ENCODE assay signal across 15 cellular contexts in genomic region chr22:29938285-29938693, GRCh38. TPM values are rescaled to one million over a fixed set of nuclear protein-coding genes. Genes with fewer than 3 reads are reported as not detected.
DNase-seq lines count a peak whose midpoint lies in the region; ATAC-seq and TF ChIP-seq lines count a peak whose summit lies in the region.
"Had no signal": no experiment of that assay in that cellular context is flagged by ENCODE, and none has a peak within 500 bp of the region (broad histone marks: within the 10 kb centered on the region; RNA-seq: fewer than 3 reads in every experiment).

No MANE protein-coding gene starts in this region.

- no peak overlapping the region for H3K27ac ChIP-seq in gastrocnemius medialis
- H3K27ac ChIP-seq: neural progenitor cell, SJCRH30 had no signal

- peaks cover 39% of the 10 kb centered on the region for H3K4me1 Mint-ChIP-seq in activated naive CD8-positive, alpha-beta T cell treated with anti-CD3 and anti-CD28 coated beads, Interleukin-2, amount 50 U/mL, for 24 hours
- H3K4me1 Mint-ChIP-seq: neural progenitor cell had no signal

- H3K9me3 Mint-ChIP-seq in activated naive CD8-positive, alpha-beta T cell treated with anti-CD3 and anti-CD28 coated beads, Interleukin-2, amount 50 U/mL, for 24 hours, result peaks cover 10% of the 10 kb centered on the region
- H3K9me3 Mint-ChIP-seq: activated CD4-positive, alpha-beta T cell treated with anti-CD3 and anti-CD28 coated beads, Interleukin-2, amount 10 ng/mL, durations not matched to agents 24 days and 14 days had no signal

- H3K4me3 ChIP-seq in gastrocnemius medialis, result no peak overlapping the region
- H3K4me3 ChIP-seq: neural progenitor cell, SJCRH30 had no signal

- H3K27me3 ChIP-seq in gastrocnemius medialis, result no peaks in the 10 kb centered on the region
- H3K27me3 ChIP-seq: neural progenitor cell, SJCRH30 had no signal

- H3K4me1 ChIP-seq in gastrocnemius medialis, result peaks cover 42 to 50% of the 10 kb centered on the region in 2 donors
- H3K4me1 ChIP-seq: neural progenitor cell, SJCRH30 had no signal

- in situ Hi-C loops in gastrocnemius medialis (cut with MboI; ENCODE audit: low sequenced_read_pairs in 4 of 4), result no loop called here

- no peaks in the 10 kb centered on the region for H3K9me3 ChIP-seq in gastrocnemius medialis
- H3K9me3 ChIP-seq: SJCRH30 had no signal

- H3K27me3 Mint-ChIP-seq in activated naive CD8-positive, alpha-beta T cell treated with anti-CD3 and anti-CD28 coated beads, Interleukin-2, amount 50 U/mL, for 24 hours, result no peaks in the 10 kb centered on the region
- H3K27me3 Mint-ChIP-seq: activated naive CD8-positive, alpha-beta T cell; CD4-positive, alpha-beta T cell had no signal

- DNase-seq in ELR (ENCODE audit: low read depth), result peak; percentile 20
- DNase-seq in activated naive CD8-positive, alpha-beta T cell treated with anti-CD3 and anti-CD28 coated beads, Interleukin-2, amount 50 U/mL, for 24 hours, result peak; percentile 15
- no peak for DNase-seq in SHP77 treated with DMSO at 0.1 percent for 48 hours (lab: John Stamatoyannopoulos, UW)
- no peak for DNase-seq in DMS153 (lab: John Stamatoyannopoulos, UW)
- DNase-seq in gastrocnemius medialis, result no peak
- DNase-seq: activated CD4-positive, alpha-beta T cell treated with anti-CD3 and anti-CD28 coated beads, Interleukin-2, amount 10 ng/mL, durations not matched to agents 24 days and 14 days; CD4-positive, alpha-beta T cell; NCI-H1105 treated with DMSO at 0.1 percent for 48 hours; NCI-H510A treated with DMSO at 0.1 percent for 48 hours; SJCRH30 had no signal

- H3K27ac Mint-ChIP-seq in activated naive CD8-positive, alpha-beta T cell treated with anti-CD3 and anti-CD28 coated beads, Interleukin-2, amount 50 U/mL, for 24 hours, result no peak overlapping the region
- H3K27ac Mint-ChIP-seq: activated CD4-positive, alpha-beta T cell treated with anti-CD3 and anti-CD28 coated beads, Interleukin-2, amount 10 ng/mL, durations not matched to agents 24 days and 14 days; activated naive CD8-positive, alpha-beta T cell; CD4-positive, alpha-beta T cell; neural progenitor cell had no signal

- intact Hi-C loops in gastrocnemius medialis (cut with DNase I; ENCODE audit: low total_unique reads), result no loop called here

- H3K4me3 Mint-ChIP-seq in activated naive CD8-positive, alpha-beta T cell treated with anti-CD3 and anti-CD28 coated beads, Interleukin-2, amount 50 U/mL, for 24 hours, result no peak overlapping the region
- H3K4me3 Mint-ChIP-seq: activated CD4-positive, alpha-beta T cell treated with anti-CD3 and anti-CD28 coated beads, Interleukin-2, amount 10 ng/mL, durations not matched to agents 24 days and 14 days; activated naive CD8-positive, alpha-beta T cell; CD4-positive, alpha-beta T cell; neural progenitor cell had no signal

- TF ChIP-seq POLR2A in gastrocnemius medialis (IDR thresholded peaks at IDR 0.05), result no peak

- H3K36me3 Mint-ChIP-seq in activated naive CD8-positive, alpha-beta T cell treated with anti-CD3 and anti-CD28 coated beads, Interleukin-2, amount 50 U/mL, for 24 hours (ENCODE audit: low read depth), result peaks cover 10% of the 10 kb centered on the region

- H3K36me3 ChIP-seq in gastrocnemius medialis, result no peaks in the 10 kb centered on the region
- H3K36me3 ChIP-seq: neural progenitor cell, SJCRH30 had no signal

- no peak for TF ChIP-seq CTCF in gastrocnemius medialis (IDR thresholded peaks at IDR 0.05 in 4 of 5, conservative IDR thresholded peaks at IDR 0.05 in 1 of 5)

- ATAC-seq in GM18868 (IDR thresholded peaks at IDR 0.05; ENCODE audit: unreplicated experiment) (peak; percentile 79), HG02840 (IDR thresholded peaks at IDR 0.05; ENCODE audit: low FRiP score, unreplicated experiment) (peak; percentile 77), GM18519 (IDR thresholded peaks at IDR 0.05; ENCODE audit: low FRiP score, unreplicated experiment) (no peak), gastrocnemius medialis (no peak)
- ATAC-seq in activated naive CD8-positive, alpha-beta T cell treated with anti-CD3 and anti-CD28 coated beads, Interleukin-2, amount 50 U/mL, for 24 hours, result peak; percentile 95

RNA-seq across cellular contexts. Expression of gene MTMR3, which starts 55.3 kb away (rescaled TPM):
- total RNA-seq in gastrocnemius medialis, result 10 to 100 TPM; 36.6 to 42.1 (median 37.1) TPM

Comparison
In these comparisons a context has a peak if more than half of its experiments do, and no peak if none do; other contexts are left out.
1. DNase-seq: peak in ELR (single experiment) and activated naive CD8-positive, alpha-beta T cell treated with anti-CD3 and anti-CD28 coated beads, Interleukin-2, amount 50 U/mL, for 24 hours (single experiment); none in SHP77 treated with DMSO at 0.1 percent for 48 hours (single experiment), DMS153 (single experiment) and gastrocnemius medialis (0 of 2).
2. ATAC-seq: peak in GM18868 (single experiment), HG02840 (single experiment) and activated naive CD8-positive, alpha-beta T cell treated with anti-CD3 and anti-CD28 coated beads, Interleukin-2, amount 50 U/mL, for 24 hours (single experiment); none in GM18519 (single experiment) and gastrocnemius medialis (0 of 2).